ENCODE assay signal across 1 cellular context in the genomic region with DNA sequence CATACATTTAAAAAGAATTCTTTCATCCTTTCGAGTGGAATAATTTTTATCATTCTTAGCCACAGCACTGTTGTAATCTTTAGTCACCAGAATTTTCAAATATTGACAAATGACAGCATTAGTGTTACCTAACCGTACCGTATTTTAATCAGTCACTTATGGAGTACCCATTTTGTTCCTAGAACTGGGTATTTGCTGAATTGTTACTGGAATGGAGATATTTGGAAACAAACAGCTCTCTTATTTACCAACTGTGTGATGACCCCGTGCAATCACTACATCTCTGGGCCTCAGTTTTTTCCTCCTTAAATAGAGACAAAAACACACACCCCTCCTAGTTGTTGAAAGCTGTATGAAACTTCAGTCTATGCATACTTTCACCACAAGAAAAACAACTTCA.
TF ChIP-seq lines count a peak whose summit lies in the region.

No MANE protein-coding gene starts in this region.

TF ChIP-seq in HepG2, 621 proteins besides CTCF, POLR2A, EP300 and RAD21 (continued from another document and continues in another):
- TF ChIP-seq, protein P1, sequence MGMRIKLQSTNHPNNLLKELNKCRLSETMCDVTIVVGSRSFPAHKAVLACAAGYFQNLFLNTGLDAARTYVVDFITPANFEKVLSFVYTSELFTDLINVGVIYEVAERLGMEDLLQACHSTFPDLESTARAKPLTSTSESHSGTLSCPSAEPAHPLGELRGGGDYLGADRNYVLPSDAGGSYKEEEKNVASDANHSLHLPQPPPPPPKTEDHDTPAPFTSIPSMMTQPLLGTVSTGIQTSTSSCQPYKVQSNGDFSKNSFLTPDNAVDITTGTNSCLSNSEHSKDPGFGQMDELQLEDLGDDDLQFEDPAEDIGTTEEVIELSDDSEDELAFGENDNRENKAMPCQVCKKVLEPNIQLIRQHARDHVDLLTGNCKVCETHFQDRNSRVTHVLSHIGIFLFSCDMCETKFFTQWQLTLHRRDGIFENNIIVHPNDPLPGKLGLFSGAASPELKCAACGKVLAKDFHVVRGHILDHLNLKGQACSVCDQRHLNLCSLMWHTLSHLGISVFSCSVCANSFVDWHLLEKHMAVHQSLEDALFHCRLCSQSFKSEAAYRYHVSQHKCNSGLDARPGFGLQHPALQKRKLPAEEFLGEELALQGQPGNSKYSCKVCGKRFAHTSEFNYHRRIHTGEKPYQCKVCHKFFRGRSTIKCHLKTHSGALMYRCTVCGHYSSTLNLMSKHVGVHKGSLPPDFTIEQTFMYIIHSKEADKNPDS (CRISPR knock-in tag; IDR thresholded peaks at IDR 0.05) = peak; percentile 93; the same call in 1 of the 2 replicates
- TF ChIP-seq ZNF34 (CRISPR knock-in tag; IDR thresholded peaks at IDR 0.05; ENCODE audit: borderline replicate concordance) = no peak
- no peak for TF ChIP-seq PHF8 (CRISPR knock-in tag; IDR thresholded peaks at IDR 0.05)
- no peak for TF ChIP-seq TOE1 (CRISPR knock-in tag; IDR thresholded peaks at IDR 0.05)
- TF ChIP-seq ZKSCAN8 (CRISPR knock-in tag; IDR thresholded peaks at IDR 0.05; ENCODE audit: borderline replicate concordance) = peak; percentile 61; the same call in 1 of the 2 replicates
- TF ChIP-seq, protein P2, sequence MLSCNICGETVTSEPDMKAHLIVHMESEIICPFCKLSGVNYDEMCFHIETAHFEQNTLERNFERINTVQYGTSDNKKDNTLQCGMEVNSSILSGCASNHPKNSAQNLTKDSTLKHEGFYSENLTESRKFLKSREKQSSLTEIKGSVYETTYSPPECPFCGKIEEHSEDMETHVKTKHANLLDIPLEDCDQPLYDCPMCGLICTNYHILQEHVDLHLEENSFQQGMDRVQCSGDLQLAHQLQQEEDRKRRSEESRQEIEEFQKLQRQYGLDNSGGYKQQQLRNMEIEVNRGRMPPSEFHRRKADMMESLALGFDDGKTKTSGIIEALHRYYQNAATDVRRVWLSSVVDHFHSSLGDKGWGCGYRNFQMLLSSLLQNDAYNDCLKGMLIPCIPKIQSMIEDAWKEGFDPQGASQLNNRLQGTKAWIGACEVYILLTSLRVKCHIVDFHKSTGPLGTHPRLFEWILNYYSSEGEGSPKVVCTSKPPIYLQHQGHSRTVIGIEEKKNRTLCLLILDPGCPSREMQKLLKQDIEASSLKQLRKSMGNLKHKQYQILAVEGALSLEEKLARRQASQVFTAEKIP (CRISPR knock-in tag; IDR thresholded peaks at IDR 0.05; ENCODE audit: borderline replicate concordance) = no peak
- TF ChIP-seq ZNF549 (CRISPR knock-in tag; IDR thresholded peaks at IDR 0.05) = no peak
- TF ChIP-seq ZNF766 (CRISPR knock-in tag; IDR thresholded peaks at IDR 0.05; ENCODE audit: borderline replicate concordance) = no peak
- no peak for TF ChIP-seq ZBTB8A (CRISPR knock-in tag; IDR thresholded peaks at IDR 0.05; ENCODE audit: borderline replicate concordance, low read depth)
- TF ChIP-seq SP4 (CRISPR knock-in tag; IDR thresholded peaks at IDR 0.05) = no peak
- TF ChIP-seq, protein P3, sequence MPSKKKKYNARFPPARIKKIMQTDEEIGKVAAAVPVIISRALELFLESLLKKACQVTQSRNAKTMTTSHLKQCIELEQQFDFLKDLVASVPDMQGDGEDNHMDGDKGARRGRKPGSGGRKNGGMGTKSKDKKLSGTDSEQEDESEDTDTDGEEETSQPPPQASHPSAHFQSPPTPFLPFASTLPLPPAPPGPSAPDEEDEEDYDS (CRISPR knock-in tag; IDR thresholded peaks at IDR 0.05) = peak; percentile 16; the same call in 1 of the 2 replicates
- TF ChIP-seq, protein P4, sequence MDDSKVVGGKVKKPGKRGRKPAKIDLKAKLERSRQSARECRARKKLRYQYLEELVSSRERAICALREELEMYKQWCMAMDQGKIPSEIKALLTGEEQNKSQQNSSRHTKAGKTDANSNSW (CRISPR knock-in tag; IDR thresholded peaks at IDR 0.05; ENCODE audit: borderline replicate concordance) = no peak
- TF ChIP-seq, protein P5, sequence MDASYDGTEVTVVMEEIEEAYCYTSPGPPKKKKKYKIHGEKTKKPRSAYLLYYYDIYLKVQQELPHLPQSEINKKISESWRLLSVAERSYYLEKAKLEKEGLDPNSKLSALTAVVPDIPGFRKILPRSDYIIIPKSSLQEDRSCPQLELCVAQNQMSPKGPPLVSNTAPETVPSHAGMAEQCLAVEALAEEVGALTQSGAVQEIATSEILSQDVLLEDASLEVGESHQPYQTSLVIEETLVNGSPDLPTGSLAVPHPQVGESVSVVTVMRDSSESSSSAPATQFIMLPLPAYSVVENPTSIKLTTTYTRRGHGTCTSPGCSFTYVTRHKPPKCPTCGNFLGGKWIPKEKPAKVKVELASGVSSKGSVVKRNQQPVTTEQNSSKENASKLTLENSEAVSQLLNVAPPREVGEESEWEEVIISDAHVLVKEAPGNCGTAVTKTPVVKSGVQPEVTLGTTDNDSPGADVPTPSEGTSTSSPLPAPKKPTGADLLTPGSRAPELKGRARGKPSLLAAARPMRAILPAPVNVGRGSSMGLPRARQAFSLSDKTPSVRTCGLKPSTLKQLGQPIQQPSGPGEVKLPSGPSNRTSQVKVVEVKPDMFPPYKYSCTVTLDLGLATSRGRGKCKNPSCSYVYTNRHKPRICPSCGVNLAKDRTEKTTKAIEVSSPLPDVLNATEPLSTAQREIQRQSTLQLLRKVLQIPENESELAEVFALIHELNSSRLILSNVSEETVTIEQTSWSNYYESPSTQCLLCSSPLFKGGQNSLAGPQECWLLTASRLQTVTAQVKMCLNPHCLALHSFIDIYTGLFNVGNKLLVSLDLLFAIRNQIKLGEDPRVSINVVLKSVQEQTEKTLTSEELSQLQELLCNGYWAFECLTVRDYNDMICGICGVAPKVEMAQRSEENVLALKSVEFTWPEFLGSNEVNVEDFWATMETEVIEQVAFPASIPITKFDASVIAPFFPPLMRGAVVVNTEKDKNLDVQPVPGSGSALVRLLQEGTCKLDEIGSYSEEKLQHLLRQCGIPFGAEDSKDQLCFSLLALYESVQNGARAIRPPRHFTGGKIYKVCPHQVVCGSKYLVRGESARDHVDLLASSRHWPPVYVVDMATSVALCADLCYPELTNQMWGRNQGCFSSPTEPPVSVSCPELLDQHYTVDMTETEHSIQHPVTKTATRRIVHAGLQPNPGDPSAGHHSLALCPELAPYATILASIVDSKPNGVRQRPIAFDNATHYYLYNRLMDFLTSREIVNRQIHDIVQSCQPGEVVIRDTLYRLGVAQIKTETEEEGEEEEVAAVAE (CRISPR knock-in tag; IDR thresholded peaks at IDR 0.05; ENCODE audit: borderline replicate concordance) = 0 out of 2 replicates have a peak, but pooled peaks have one; percentile 41
- peak in 1 of 2 experiments; percentile 52; a peak in 1 of 4 replicates for TF ChIP-seq KLF16 (CRISPR knock-in tag; IDR thresholded peaks at IDR 0.05)
- TF ChIP-seq CCDC6 (CRISPR knock-in tag; IDR thresholded peaks at IDR 0.05) = no peak
- no peak for TF ChIP-seq TSC22D2 (CRISPR knock-in tag; IDR thresholded peaks at IDR 0.05; ENCODE audit: borderline replicate concordance)
- peak; percentile 71; the same call in 1 of the 2 replicates for TF ChIP-seq CEBPB (IDR thresholded peaks at IDR 0.05; ENCODE audit: borderline replicate concordance, low read depth, low read length)
- TF ChIP-seq, protein P6, sequence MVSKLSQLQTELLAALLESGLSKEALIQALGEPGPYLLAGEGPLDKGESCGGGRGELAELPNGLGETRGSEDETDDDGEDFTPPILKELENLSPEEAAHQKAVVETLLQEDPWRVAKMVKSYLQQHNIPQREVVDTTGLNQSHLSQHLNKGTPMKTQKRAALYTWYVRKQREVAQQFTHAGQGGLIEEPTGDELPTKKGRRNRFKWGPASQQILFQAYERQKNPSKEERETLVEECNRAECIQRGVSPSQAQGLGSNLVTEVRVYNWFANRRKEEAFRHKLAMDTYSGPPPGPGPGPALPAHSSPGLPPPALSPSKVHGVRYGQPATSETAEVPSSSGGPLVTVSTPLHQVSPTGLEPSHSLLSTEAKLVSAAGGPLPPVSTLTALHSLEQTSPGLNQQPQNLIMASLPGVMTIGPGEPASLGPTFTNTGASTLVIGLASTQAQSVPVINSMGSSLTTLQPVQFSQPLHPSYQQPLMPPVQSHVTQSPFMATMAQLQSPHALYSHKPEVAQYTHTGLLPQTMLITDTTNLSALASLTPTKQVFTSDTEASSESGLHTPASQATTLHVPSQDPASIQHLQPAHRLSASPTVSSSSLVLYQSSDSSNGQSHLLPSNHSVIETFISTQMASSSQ (IDR thresholded peaks at IDR 0.05; ENCODE audit: low read depth) = peak; percentile 82
- TF ChIP-seq, protein P6 (CRISPR knock-in tag; IDR thresholded peaks at IDR 0.05; ENCODE audit: borderline replicate concordance) = peak; percentile 75; the same call in 1 of the 2 replicates
- TF ChIP-seq STAT5B (CRISPR knock-in tag; IDR thresholded peaks at IDR 0.05) = no peak
- TF ChIP-seq, protein P7, sequence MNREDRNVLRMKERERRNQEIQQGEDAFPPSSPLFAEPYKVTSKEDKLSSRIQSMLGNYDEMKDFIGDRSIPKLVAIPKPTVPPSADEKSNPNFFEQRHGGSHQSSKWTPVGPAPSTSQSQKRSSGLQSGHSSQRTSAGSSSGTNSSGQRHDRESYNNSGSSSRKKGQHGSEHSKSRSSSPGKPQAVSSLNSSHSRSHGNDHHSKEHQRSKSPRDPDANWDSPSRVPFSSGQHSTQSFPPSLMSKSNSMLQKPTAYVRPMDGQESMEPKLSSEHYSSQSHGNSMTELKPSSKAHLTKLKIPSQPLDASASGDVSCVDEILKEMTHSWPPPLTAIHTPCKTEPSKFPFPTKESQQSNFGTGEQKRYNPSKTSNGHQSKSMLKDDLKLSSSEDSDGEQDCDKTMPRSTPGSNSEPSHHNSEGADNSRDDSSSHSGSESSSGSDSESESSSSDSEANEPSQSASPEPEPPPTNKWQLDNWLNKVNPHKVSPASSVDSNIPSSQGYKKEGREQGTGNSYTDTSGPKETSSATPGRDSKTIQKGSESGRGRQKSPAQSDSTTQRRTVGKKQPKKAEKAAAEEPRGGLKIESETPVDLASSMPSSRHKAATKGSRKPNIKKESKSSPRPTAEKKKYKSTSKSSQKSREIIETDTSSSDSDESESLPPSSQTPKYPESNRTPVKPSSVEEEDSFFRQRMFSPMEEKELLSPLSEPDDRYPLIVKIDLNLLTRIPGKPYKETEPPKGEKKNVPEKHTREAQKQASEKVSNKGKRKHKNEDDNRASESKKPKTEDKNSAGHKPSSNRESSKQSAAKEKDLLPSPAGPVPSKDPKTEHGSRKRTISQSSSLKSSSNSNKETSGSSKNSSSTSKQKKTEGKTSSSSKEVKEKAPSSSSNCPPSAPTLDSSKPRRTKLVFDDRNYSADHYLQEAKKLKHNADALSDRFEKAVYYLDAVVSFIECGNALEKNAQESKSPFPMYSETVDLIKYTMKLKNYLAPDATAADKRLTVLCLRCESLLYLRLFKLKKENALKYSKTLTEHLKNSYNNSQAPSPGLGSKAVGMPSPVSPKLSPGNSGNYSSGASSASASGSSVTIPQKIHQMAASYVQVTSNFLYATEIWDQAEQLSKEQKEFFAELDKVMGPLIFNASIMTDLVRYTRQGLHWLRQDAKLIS (CRISPR knock-in tag; IDR thresholded peaks at IDR 0.05) = no peak
- TF ChIP-seq, protein P8, sequence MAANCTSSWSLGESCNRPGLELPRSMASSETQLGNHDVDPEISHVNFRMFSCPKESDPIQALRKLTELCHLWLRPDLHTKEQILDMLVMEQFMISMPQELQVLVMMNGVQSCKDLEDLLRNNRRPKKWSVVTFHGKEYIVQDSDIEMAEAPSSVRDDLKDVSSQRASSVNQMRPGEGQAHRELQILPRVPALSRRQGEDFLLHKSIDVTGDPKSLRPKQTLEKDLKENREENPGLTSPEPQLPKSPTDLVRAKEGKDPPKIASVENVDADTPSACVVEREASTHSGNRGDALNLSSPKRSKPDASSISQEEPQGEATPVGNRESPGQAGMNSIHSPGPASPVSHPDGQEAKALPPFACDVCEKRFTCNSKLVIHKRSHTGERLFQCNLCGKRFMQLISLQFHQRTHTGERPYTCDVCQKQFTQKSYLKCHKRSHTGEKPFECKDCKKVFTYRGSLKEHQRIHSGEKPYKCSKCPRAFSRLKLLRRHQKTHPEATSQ (CRISPR knock-in tag; IDR thresholded peaks at IDR 0.05; ENCODE audit: borderline replicate concordance) = no peak
- TF ChIP-seq ZNF136 (CRISPR knock-in tag; IDR thresholded peaks at IDR 0.05; ENCODE audit: low read depth) = no peak
- TF ChIP-seq FOXA1 (IDR thresholded peaks at IDR 0.05) = peak; percentile 54
- peak; percentile 81 for TF ChIP-seq FOXA1 (CRISPR knock-in tag; IDR thresholded peaks at IDR 0.05)
- TF ChIP-seq, protein P9, sequence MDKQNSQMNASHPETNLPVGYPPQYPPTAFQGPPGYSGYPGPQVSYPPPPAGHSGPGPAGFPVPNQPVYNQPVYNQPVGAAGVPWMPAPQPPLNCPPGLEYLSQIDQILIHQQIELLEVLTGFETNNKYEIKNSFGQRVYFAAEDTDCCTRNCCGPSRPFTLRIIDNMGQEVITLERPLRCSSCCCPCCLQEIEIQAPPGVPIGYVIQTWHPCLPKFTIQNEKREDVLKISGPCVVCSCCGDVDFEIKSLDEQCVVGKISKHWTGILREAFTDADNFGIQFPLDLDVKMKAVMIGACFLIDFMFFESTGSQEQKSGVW (CRISPR knock-in tag; IDR thresholded peaks at IDR 0.05; ENCODE audit: borderline replicate concordance) = no peak
- peak; percentile 29; the same call in 1 of the 2 replicates for TF ChIP-seq ZBTB20 (CRISPR knock-in tag; IDR thresholded peaks at IDR 0.05; ENCODE audit: borderline replicate concordance, low read depth)
- no peak for TF ChIP-seq PCBP1 (IDR thresholded peaks at IDR 0.05; ENCODE audit: borderline replicate concordance, low read depth, low read length)
- TF ChIP-seq, protein P10, sequence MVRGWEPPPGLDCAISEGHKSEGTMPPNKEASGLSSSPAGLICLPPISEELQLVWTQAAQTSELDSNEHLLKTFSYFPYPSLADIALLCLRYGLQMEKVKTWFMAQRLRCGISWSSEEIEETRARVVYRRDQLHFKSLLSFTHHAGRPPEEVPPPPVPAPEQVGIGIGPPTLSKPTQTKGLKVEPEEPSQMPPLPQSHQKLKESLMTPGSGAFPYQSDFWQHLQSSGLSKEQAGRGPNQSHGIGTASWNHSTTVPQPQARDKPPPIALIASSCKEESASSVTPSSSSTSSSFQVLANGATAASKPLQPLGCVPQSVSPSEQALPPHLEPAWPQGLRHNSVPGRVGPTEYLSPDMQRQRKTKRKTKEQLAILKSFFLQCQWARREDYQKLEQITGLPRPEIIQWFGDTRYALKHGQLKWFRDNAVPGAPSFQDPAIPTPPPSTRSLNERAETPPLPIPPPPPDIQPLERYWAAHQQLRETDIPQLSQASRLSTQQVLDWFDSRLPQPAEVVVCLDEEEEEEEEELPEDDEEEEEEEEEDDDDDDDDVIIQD (CRISPR knock-in tag; IDR thresholded peaks at IDR 0.05; ENCODE audit: low read depth) = peak; percentile 54; the same call in 1 of the 2 replicates
- TF ChIP-seq ZFAT (CRISPR knock-in tag; conservative IDR thresholded peaks at IDR 0.05) = no peak
- TF ChIP-seq NPAS2 (CRISPR knock-in tag; IDR thresholded peaks at IDR 0.05; ENCODE audit: borderline replicate concordance) = no peak
- no peak for TF ChIP-seq MEIS2 (CRISPR knock-in tag; IDR thresholded peaks at IDR 0.05)
